8 cellular contexts compared by ENCODE assay signal in genomic region chr15:49046113-49046883, GRCh38. TPM values are rescaled to one million over a fixed set of nuclear protein-coding genes. Genes with fewer than 3 reads are reported as not detected.
DNase-seq lines count a peak whose midpoint lies in the region; ATAC-seq, FAIRE-seq and TF ChIP-seq lines count a peak whose summit lies in the region.

TSS of gene SECISBP2L (minus strand) at chr15:49046446. CDS start at chr15:49046299, 147 bp downstream.

- H3K4me3 ChIP-seq in kidney (ENCODE audit: low read length in 2 of 2), result peak within 1 kb of the TSS; percentile 71 to 96

- intact Hi-C loops in kidney (cut with DNase I), result no loop called here

- peak; percentile 20 for TF ChIP-seq CTCF in kidney (IDR thresholded peaks at IDR 0.05; ENCODE audit: borderline replicate concordance, extremely low read depth, insufficient read depth)

- peak; percentile 93 for ATAC-seq in GM19025 (IDR thresholded peaks at IDR 0.05; ENCODE audit: low read depth, unreplicated experiment)
- peak; percentile 97 for ATAC-seq in HG03342 (IDR thresholded peaks at IDR 0.05; ENCODE audit: unreplicated experiment)

- peak within 1 kb of the TSS; percentile 94 to 95 for H3K9ac ChIP-seq in kidney (ENCODE audit: low read length in 2 of 2)

- DNase-seq in AML-193 (lab: John Stamatoyannopoulos, UW), result peak; percentile 85
- peak; percentile 54 for DNase-seq in NCI-H345 treated with DMSO at 0.1 percent for 48 hours (lab: John Stamatoyannopoulos, UW; ENCODE audit: unreplicated experiment)
- DNase-seq in activated CD4-positive, CD25-positive, alpha-beta regulatory T cell treated with anti-CD3 and anti-CD28 coated beads, Interleukin-2, amount 50 U/mL, for 72 hours, result peak; percentile 86
- DNase-seq in cerebellum (ENCODE audit: low spot score), result peak; percentile 91
- DNase-seq in kidney, result peak; percentile 97
- peak; percentile 93 for DNase-seq in stimulated activated CD4-positive, alpha-beta T cell treated with anti-CD3 and anti-CD28 coated beads, Interleukin-15, amount 100 ng/mL, for 24 hours

- H3K9me3 ChIP-seq in kidney (ENCODE audit: control insufficient read depth in 1 of 2, low read length in 2 of 2), result no peaks in the 10 kb centered on the region

- H3K4me1 ChIP-seq in kidney (ENCODE audit: control insufficient read depth in 1 of 2, insufficient read depth in 1 of 2, low read depth in 1 of 2, low read length in 2 of 2), result peaks cover 0 to 5% of the 10 kb centered on the region in 2 donors

- peak within 1 kb of the TSS; percentile 29 to 83 for H3K27ac ChIP-seq in kidney (ENCODE audit: low read depth in 2 of 2, low read length in 2 of 2)

- no peaks in the 10 kb centered on the region for H3K36me3 ChIP-seq in kidney (ENCODE audit: control insufficient read depth in 1 of 2, insufficient read depth in 2 of 2, low read length in 2 of 2)

- no peak for FAIRE-seq in kidney (lab: Jason Lieb, UNC)

RNA-seq across cellular contexts. Expression of gene SECISBP2L, which starts in this region (rescaled TPM):
- total RNA-seq in cerebellum, result 105 TPM
- total RNA-seq in kidney, result 67.0 TPM
- polyA plus RNA-seq in kidney (ENCODE audit: insufficient read depth, low read depth, low replicate concordance), result 10.2 TPM

Comparison
In these comparisons a context has a peak if more than half of its experiments do, and no peak if none do; other contexts are left out.
1. Peak in every context shown above with its lines: DNase-seq, ATAC-seq, H3K4me3 ChIP-seq and H3K27ac ChIP-seq.